ENCODE assay signal across 18 cellular contexts in the genomic region with DNA sequence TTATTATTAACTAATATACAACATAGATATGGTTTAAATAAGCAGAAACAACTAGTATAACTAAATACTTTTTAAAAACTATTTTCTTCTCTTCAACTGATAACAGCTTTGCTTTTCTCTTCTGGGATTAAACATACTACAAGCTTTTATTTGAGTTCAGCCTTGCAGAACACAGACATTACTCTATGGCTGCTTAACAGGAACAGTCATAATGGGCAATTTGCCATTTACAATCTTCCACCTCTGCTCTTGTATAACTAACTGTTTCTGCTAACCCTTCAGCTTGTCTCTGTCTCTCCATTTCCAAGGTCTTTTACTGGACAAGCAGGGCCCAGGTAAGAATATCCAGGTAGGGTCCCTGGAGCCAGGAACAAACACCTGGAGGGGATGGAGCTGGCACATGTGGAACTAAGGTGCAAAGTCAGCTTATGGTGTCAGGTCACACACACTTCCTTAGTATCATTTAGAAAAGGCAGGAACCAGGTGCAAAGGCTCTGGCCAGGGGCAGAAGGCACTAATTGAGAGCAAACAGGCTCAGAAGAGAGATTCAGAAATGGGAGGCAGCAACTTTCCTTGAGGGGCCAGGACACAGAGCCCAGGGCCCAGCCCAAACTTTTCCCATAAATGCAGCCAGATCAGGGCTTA.
DNase-seq lines count a peak whose midpoint lies in the region; FAIRE-seq and TF ChIP-seq lines count a peak whose summit lies in the region.
"Had no signal": no experiment of that assay in that cellular context is flagged by ENCODE, and none has a peak within 500 bp of the region (broad histone marks: within the 10 kb centered on the region; RNA-seq: fewer than 3 reads in every experiment).

No MANE protein-coding gene starts in this region.

- H3K4me2 ChIP-seq in neural progenitor cell (no peak overlapping the region), PC-9 (no peak overlapping the region)
- H3K4me2 ChIP-seq: hepatocyte had no signal

- CTCF ChIA-PET in PC-9 (lab: Charles Lee), result no interaction called here

- peak; percentile 13 for FAIRE-seq in kidney (lab: Jason Lieb, UNC)
- FAIRE-seq: GM12892, pancreas, TTC549 had no signal

- H2AFZ ChIP-seq in neural progenitor cell (replicated peaks) (no peak overlapping the region), PC-9 (no peak overlapping the region)
- H2AFZ ChIP-seq: hepatocyte had no signal

- no peak for TF ChIP-seq CTCF in astrocyte of the cerebellum (IDR thresholded peaks at IDR 0.05; ENCODE audit: low read depth, low read length, missing control alignments)
- TF ChIP-seq CTCF in kidney (IDR thresholded peaks at IDR 0.05; ENCODE audit: borderline replicate concordance, extremely low read depth, insufficient read depth), result no peak
- TF ChIP-seq CTCF in neural progenitor cell (IDR thresholded peaks at IDR 0.05), result no peak
- TF ChIP-seq CTCF in PC-9 (conservative IDR thresholded peaks at IDR 0.05), result no peak

- in situ Hi-C loops in astrocyte of the cerebellum (cut with HindIII; ENCODE audit: low sequenced_read_pairs), result no loop called here

- no TSS peak for BruUV-seq in PC-9 (replicated peaks; lab: Mats Ljungman, UMichigan)

- peaks cover 0 to 5% of the 10 kb centered on the region in 2 donors for H3K4me1 ChIP-seq in kidney (ENCODE audit: control insufficient read depth in 1 of 2, insufficient read depth in 1 of 2, low read depth in 1 of 2, low read length in 2 of 2)
- no peaks in the 10 kb centered on the region for H3K4me1 ChIP-seq in neural progenitor cell
- no peaks in the 10 kb centered on the region for H3K4me1 ChIP-seq in PC-9 (replicated peaks; ENCODE audit: insufficient read depth)
- H3K4me1 ChIP-seq: colonic mucosa, pancreas had no signal

- no peaks in the 10 kb centered on the region for H3K4me1 Mint-ChIP-seq in neural progenitor cell
- H3K4me1 Mint-ChIP-seq: IgD-negative memory B cell had no signal

- H3K27me3 ChIP-seq in neural progenitor cell, result no peaks in the 10 kb centered on the region
- peaks cover 22% of the 10 kb centered on the region for H3K27me3 ChIP-seq in PC-9 (ENCODE audit: insufficient read depth, low read depth)
- H3K27me3 ChIP-seq: colonic mucosa, hepatocyte, pancreas had no signal

- H3K9me2 ChIP-seq in PC-9 (ENCODE audit: insufficient read depth), result no peaks in the 10 kb centered on the region

- H3K79me2 ChIP-seq in neural progenitor cell (ENCODE audit: low read depth) (no peaks in the 10 kb centered on the region), PC-9 (ENCODE audit: low read depth) (no peaks in the 10 kb centered on the region)
- H3K79me2 ChIP-seq: hepatocyte had no signal

- H3K27ac ChIP-seq in kidney (ENCODE audit: low read depth in 2 of 2, low read length in 2 of 2) (no peak overlapping the region), neural progenitor cell (no peak overlapping the region), PC-9 (no peak overlapping the region)
- H3K27ac ChIP-seq: colonic mucosa, epithelial cell of prostate, hepatocyte, pancreas, SK-N-MC had no signal

- H3F3A ChIP-seq in neural progenitor cell (ENCODE audit: low read depth) (no peaks in the 10 kb centered on the region), PC-9 (ENCODE audit: insufficient read depth, low read depth) (no peaks in the 10 kb centered on the region)

- DNase-seq in DMS53 treated with DMSO at 0.1 percent for 48 hours (lab: John Stamatoyannopoulos, UW; ENCODE audit: unreplicated experiment), result peak; percentile 67
- DNase-seq in NCI-H2029 (lab: John Stamatoyannopoulos, UW), result peak; percentile 74
- DNase-seq in astrocyte of the cerebellum (ENCODE audit: low read depth), result peak; percentile 8
- no peak for DNase-seq in kidney
- no peak for DNase-seq in neural progenitor cell (ENCODE audit: low spot score)
- DNase-seq in NCI-H1694 (lab: John Stamatoyannopoulos, UW), result no peak
- DNase-seq in PC-9, result no peak
- DNase-seq: colonic mucosa; HCEC 1CT; NCI-H1048; pancreas; stimulated activated naive CD4-positive, alpha-beta T cell treated with Interleukin-2 at 50 U/mL for 16 hours had no signal

- peaks cover 7% of the 10 kb centered on the region for H3K9me3 Mint-ChIP-seq in neural progenitor cell

- H3K4me3 Mint-ChIP-seq in neural progenitor cell, result no peak overlapping the region

- H3K27me3 Mint-ChIP-seq in neural progenitor cell (ENCODE audit: insufficient read depth, low read depth), result no peaks in the 10 kb centered on the region

- intact Hi-C loops in kidney (cut with DNase I), result no loop called here
- intact Hi-C loops in PC-9 (cut with micrococcal nuclease; ENCODE audit: unreplicated experiment), result no loop called here

- no peak overlapping the region for H3K27ac Mint-ChIP-seq in neural progenitor cell

- H4K20me1 ChIP-seq in neural progenitor cell (ENCODE audit: low read depth) (no peaks in the 10 kb centered on the region), PC-9 (ENCODE audit: insufficient read depth) (no peaks in the 10 kb centered on the region)

- H3K9me3 ChIP-seq in kidney (ENCODE audit: control insufficient read depth in 1 of 2, low read length in 2 of 2), result no peaks in the 10 kb centered on the region
- no peaks in the 10 kb centered on the region for H3K9me3 ChIP-seq in neural progenitor cell (ENCODE audit: low read depth)
- no peaks in the 10 kb centered on the region for H3K9me3 ChIP-seq in PC-9 (ENCODE audit: insufficient read depth, low read depth)
- H3K9me3 ChIP-seq: colonic mucosa, pancreas had no signal

- H3K4me3 ChIP-seq in astrocyte of the cerebellum (ENCODE audit: low read depth, low read length) (no peak overlapping the region), kidney (ENCODE audit: low read length in 2 of 2) (no peak overlapping the region), neural progenitor cell (no peak overlapping the region), PC-9 (no peak overlapping the region)
- H3K4me3 ChIP-seq: colonic mucosa, hepatocyte, pancreas, SK-N-MC had no signal

- no peak overlapping the region for H3K9ac ChIP-seq in kidney (ENCODE audit: low read length in 2 of 2)
- no peak overlapping the region for H3K9ac ChIP-seq in neural progenitor cell

- POLR2A ChIA-PET in PC-9 (lab: Charles Lee; ENCODE audit: unreplicated experiment), result no interaction called here

- H3K36me3 ChIP-seq in kidney (ENCODE audit: control insufficient read depth in 1 of 2, insufficient read depth in 2 of 2, low read length in 2 of 2) (no peaks in the 10 kb centered on the region), neural progenitor cell (no peaks in the 10 kb centered on the region), PC-9 (ENCODE audit: low read depth) (no peaks in the 10 kb centered on the region)
- H3K36me3 ChIP-seq: colonic mucosa, pancreas had no signal

- H3K36me3 Mint-ChIP-seq in neural progenitor cell, result no peaks in the 10 kb centered on the region
- H3K36me3 Mint-ChIP-seq: IgD-negative memory B cell had no signal

Comparison
In these comparisons a context has a peak if more than half of its experiments do, and no peak if none do; other contexts are left out.
1. DNase-seq: peak in DMS53 treated with DMSO at 0.1 percent for 48 hours (single experiment), NCI-H2029 (single experiment) and astrocyte of the cerebellum (single experiment); none in kidney (single experiment), neural progenitor cell (single experiment), NCI-H1694 (single experiment) and PC-9 (0 of 2).